21 cellular contexts compared by ENCODE assay signal in genomic region chr1:33272930-33273329, GRCh38. TPM values are rescaled to one million over a fixed set of nuclear protein-coding genes. Genes with fewer than 3 reads are reported as not detected.
DNase-seq lines count a peak whose midpoint lies in the region; ATAC-seq and TF ChIP-seq lines count a peak whose summit lies in the region.
"Had no signal": no experiment of that assay in that cellular context is flagged by ENCODE, and none has a peak within 500 bp of the region (broad histone marks: within the 10 kb centered on the region; RNA-seq: fewer than 3 reads in every experiment).

No MANE protein-coding gene starts in this region.

- no peaks in the 10 kb centered on the region for H3K27me3 Mint-ChIP-seq in activated T-helper 17 cell treated with anti-CD3 and anti-CD28 coated beads, Interleukin-2, amount 50 U/mL, for 72 hours
- no peaks in the 10 kb centered on the region for H3K27me3 Mint-ChIP-seq in mesothelial cell of epicardium (ENCODE audit: low read depth)

- DNase-seq in activated naive CD4-positive, alpha-beta T cell treated with anti-CD3 and anti-CD28 coated beads, Interleukin-2, amount 50 U/mL, for 72 hours (ENCODE audit: low spot score in 2 of 2), result peak in 1 of 2 donors; percentile 49
- no peak for DNase-seq in activated naive CD4-positive, alpha-beta T cell (lab: John Stamatoyannopoulos, UW)
- DNase-seq in mesothelial cell of epicardium (ENCODE audit: low spot score in 2 of 2, unreplicated experiment in 2 of 2) (no peak), tibial artery (peak in 1 of 2 donors; percentile 38), Ammon's horn (ENCODE audit: low spot score) (no peak), hepatic stellate cell (ENCODE audit: low spot score) (no peak)
- DNase-seq: adrenal gland; DMS79 treated with DMSO at 0.1 percent for 48 hours; erythroblast; foreskin melanocyte; Karpas-422; mucosa of descending colon; NCI-H1092; SK-N-SH; stimulated activated CD4-positive, alpha-beta T cell treated with anti-CD3 and anti-CD28 coated beads, Interleukin-15, amount 100 ng/mL, for 24 hours; testis had no signal

- H3K9me3 ChIP-seq in tibial artery, result no peaks in the 10 kb centered on the region
- H3K9me3 ChIP-seq: adrenal gland, mucosa of descending colon, right atrium auricular region, SK-N-SH, testis had no signal

- H3K36me3 Mint-ChIP-seq in activated naive CD4-positive, alpha-beta T cell treated with anti-CD3 and anti-CD28 coated beads, Interleukin-2, amount 50 U/mL, for 72 hours, result no peaks in the 10 kb centered on the region
- no peaks in the 10 kb centered on the region for H3K36me3 Mint-ChIP-seq in activated T-helper 17 cell treated with anti-CD3 and anti-CD28 coated beads, Interleukin-2, amount 50 U/mL, for 72 hours (ENCODE audit: low read depth)
- peaks cover 17% of the 10 kb centered on the region for H3K36me3 Mint-ChIP-seq in mesothelial cell of epicardium

- no peaks in the 10 kb centered on the region for H3K9me3 Mint-ChIP-seq in activated naive CD4-positive, alpha-beta T cell treated with anti-CD3 and anti-CD28 coated beads, Interleukin-2, amount 50 U/mL, for 72 hours
- H3K9me3 Mint-ChIP-seq in activated T-helper 17 cell treated with anti-CD3 and anti-CD28 coated beads, Interleukin-2, amount 50 U/mL, for 72 hours, result no peaks in the 10 kb centered on the region
- H3K9me3 Mint-ChIP-seq in mesothelial cell of epicardium, result no peaks in the 10 kb centered on the region

- H3K4me3 Mint-ChIP-seq in activated T-helper 17 cell treated with anti-CD3 and anti-CD28 coated beads, Interleukin-2, amount 50 U/mL, for 72 hours, result peak overlapping the region; percentile 4
- H3K4me3 Mint-ChIP-seq in mesothelial cell of epicardium, result no peak overlapping the region

- peaks cover 0 to 73% (median 45%) of the 10 kb centered on the region in 4 donors for H3K4me1 ChIP-seq in tibial artery

- TF ChIP-seq CTCF in mesothelial cell of epicardium (IDR thresholded peaks at IDR 0.05; ENCODE audit: unreplicated experiment), result no peak
- no peak for TF ChIP-seq CTCF in tibial artery (IDR thresholded peaks at IDR 0.05)

- H3K4me3 ChIP-seq in tibial artery, result no peak overlapping the region
- H3K4me3 ChIP-seq: adrenal gland, cardiac muscle cell, mucosa of descending colon, right atrium auricular region, testis had no signal

- H3K27ac Mint-ChIP-seq in activated naive CD4-positive, alpha-beta T cell treated with anti-CD3 and anti-CD28 coated beads, Interleukin-2, amount 50 U/mL, for 72 hours, result peak overlapping the region; percentile 50 to 88
- H3K27ac Mint-ChIP-seq in activated T-helper 17 cell treated with anti-CD3 and anti-CD28 coated beads, Interleukin-2, amount 50 U/mL, for 72 hours, result peak overlapping the region; percentile 39
- peak overlapping the region; percentile 26 for H3K27ac Mint-ChIP-seq in mesothelial cell of epicardium

- intact Hi-C loops in tibial artery (cut with DNase I; ENCODE audit: low total_unique reads), result no loop called here

- peaks cover 24% of the 10 kb centered on the region for H3K4me1 Mint-ChIP-seq in activated T-helper 17 cell treated with anti-CD3 and anti-CD28 coated beads, Interleukin-2, amount 50 U/mL, for 72 hours
- peaks cover 6% of the 10 kb centered on the region for H3K4me1 Mint-ChIP-seq in mesothelial cell of epicardium

- no peaks in the 10 kb centered on the region for H3K27me3 ChIP-seq in tibial artery
- H3K27me3 ChIP-seq: adrenal gland, cardiac muscle cell, right atrium auricular region, testis had no signal

- H3K36me3 ChIP-seq in tibial artery, result peaks cover 16 to 39% (median 27%) of the 10 kb centered on the region in 3 donors

- peak overlapping the region; percentile 2 to 20 for H3K27ac ChIP-seq in tibial artery
- H3K27ac ChIP-seq: adrenal gland, cardiac muscle cell, right atrium auricular region, testis had no signal

- no peak for ATAC-seq in activated naive CD4-positive, alpha-beta T cell treated with anti-CD3 and anti-CD28 coated beads, Interleukin-2, amount 50 U/mL, for 72 hours
- peak; percentile 47 for ATAC-seq in activated T-helper 17 cell treated with anti-CD3 and anti-CD28 coated beads, Interleukin-2, amount 50 U/mL, for 72 hours (replicated peaks)
- ATAC-seq in HG02981 (IDR thresholded peaks at IDR 0.05; ENCODE audit: unreplicated experiment), result no peak

RNA-seq across cellular contexts. Expression of gene ZNF362, which starts 16.6 kb away (rescaled TPM):
- total RNA-seq in activated naive CD4-positive, alpha-beta T cell treated with anti-CD3 and anti-CD28 coated beads, Interleukin-2, amount 50 U/mL, for 72 hours, result 10 to 100 TPM in 1 of 2 donors, 1 to 10 TPM in 1; 3.0 to 14.1 TPM
- total RNA-seq in activated T-helper 17 cell treated with anti-CD3 and anti-CD28 coated beads, Interleukin-2, amount 50 U/mL, for 72 hours, result 1 to 10 TPM; 3.6 to 4.3 TPM
- 112 to 114 TPM (median 113 TPM) in 3 replicates for total RNA-seq in mesothelial cell of epicardium

RNA-seq across cellular contexts. Expression of gene A3GALT2, which starts 48.0 kb away (rescaled TPM):
- total RNA-seq in activated naive CD4-positive, alpha-beta T cell treated with anti-CD3 and anti-CD28 coated beads, Interleukin-2, amount 50 U/mL, for 72 hours, result not detected
- total RNA-seq in activated T-helper 17 cell treated with anti-CD3 and anti-CD28 coated beads, Interleukin-2, amount 50 U/mL, for 72 hours, result not detected
- total RNA-seq in mesothelial cell of epicardium, result 0.51 to 0.58 TPM (median 0.52 TPM) in 3 replicates
- total RNA-seq: cardiac muscle cell, mucosa of descending colon, NCI-H460, right atrium auricular region had no signal
